In the genomic region with DNA sequence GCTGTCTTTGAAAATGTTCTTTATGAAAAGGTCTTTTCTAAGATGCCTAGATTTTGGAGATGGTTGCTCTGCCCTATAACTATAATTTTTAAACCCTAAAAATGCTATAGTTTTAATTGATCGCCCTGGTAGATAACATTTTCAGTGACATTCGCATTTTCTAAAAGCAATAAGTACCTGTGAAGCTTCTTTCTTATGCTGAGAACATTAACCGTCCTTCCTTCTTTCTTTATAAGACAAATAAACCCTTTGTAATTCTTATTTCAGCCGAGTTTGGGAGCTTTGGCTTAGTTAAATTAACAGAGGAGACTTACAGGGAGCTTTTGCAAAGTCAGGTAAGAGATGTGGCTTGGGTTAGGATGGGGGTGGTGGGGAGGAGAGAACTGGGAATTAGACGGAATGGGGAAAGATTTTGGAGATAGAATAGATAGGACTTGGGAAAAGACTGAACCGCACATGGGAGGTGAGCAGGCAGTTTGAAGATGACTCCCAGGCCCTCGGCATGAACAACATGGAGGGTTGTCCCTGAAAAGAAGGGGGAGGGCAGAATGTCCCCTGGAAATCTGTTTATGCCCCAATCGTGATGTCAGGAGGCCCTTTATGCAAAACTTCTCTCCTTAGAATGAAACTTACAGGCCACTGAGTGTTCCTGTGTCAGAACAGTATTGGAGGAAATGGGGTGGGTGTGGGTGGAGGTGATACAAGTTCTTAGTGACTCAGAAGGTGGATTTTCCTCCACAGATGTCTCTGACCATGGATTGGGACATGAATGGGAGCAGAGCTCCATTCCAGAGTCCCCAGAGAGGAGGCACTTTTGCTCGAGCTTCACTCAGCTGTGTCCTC, we compare ENCODE assay signal across 1 cellular context.
TF ChIP-seq lines count a peak whose summit lies in the region.

No MANE protein-coding gene starts in this region.

TF ChIP-seq in K562, 482 proteins besides CTCF, POLR2A, EP300 and RAD21:
- TF ChIP-seq EGR1 (conservative IDR thresholded peaks at IDR 0.05): peak; percentile 52; the same call in 1 of the 2 replicates
- TF ChIP-seq ELF1 (tag; IDR thresholded peaks at IDR 0.05): no peak
